8 cellular contexts compared by ENCODE assay signal in genomic region chr7:36389371-36390198, GRCh38. TPM values are rescaled to one million over a fixed set of nuclear protein-coding genes. Genes with fewer than 3 reads are reported as not detected.
DNase-seq lines count a peak whose midpoint lies in the region; ATAC-seq and TF ChIP-seq lines count a peak whose summit lies in the region.

ANLN (plus strand) TSS chr7:36389862; CDS start chr7:36390027, 165 bp downstream.

- H3K27me3 ChIP-seq in HUES64 (ENCODE audit: insufficient read depth, low read length) = no peaks in the 10 kb centered on the region

- H3K9me3 ChIP-seq in HUES64 (ENCODE audit: insufficient read depth, low read depth, low read length) (no peaks in the 10 kb centered on the region; the same call in 1 of the 2 replicates), OCI-LY7 (ENCODE audit: low read length) (peaks cover 6% of the 10 kb centered on the region; the same call in 1 of the 2 replicates), mucosa of descending colon (no peaks in the 10 kb centered on the region)

- H3K4me3 ChIP-seq in HUES64 (ENCODE audit: low read length) (peak within 1 kb of the TSS; percentile 88), OCI-LY7 (ENCODE audit: low read depth, low read length, poor library complexity, severe bottlenecking) (peak within 1 kb of the TSS; percentile 85), mucosa of descending colon (peak within 1 kb of the TSS; percentile 33)

- TF ChIP-seq CTCF in OCI-LY7 (conservative IDR thresholded peaks at IDR 0.05; ENCODE audit: low read length) (no peak), mucosa of descending colon (IDR thresholded peaks at IDR 0.05) (no peak)

- peak within 1 kb of the TSS; percentile 86 for H3K9ac ChIP-seq in HUES64 (ENCODE audit: low read depth, low read length)

- CTCF ChIA-PET in OCI-LY7 (lab: Charles Lee; ENCODE audit: unreplicated experiment) = interaction anchor here (1.6 kb wide), 1 partner anchor 22 kb away, joined by 4 read pairs; a partner anchor contains a TSS

- H3K79me2 ChIP-seq in OCI-LY7 (ENCODE audit: insufficient read depth, low read depth, low read length) = peaks cover 49% of the 10 kb centered on the region

- H3K4me1 ChIP-seq in HUES64 (ENCODE audit: insufficient read depth, low read length) (peaks cover 25% of the 10 kb centered on the region), OCI-LY7 (ENCODE audit: insufficient read depth, low read length, poor library complexity, severe bottlenecking) (peaks cover 32% of the 10 kb centered on the region), mucosa of descending colon (ENCODE audit: low read depth) (peaks cover 10% of the 10 kb centered on the region)

- H3K27ac ChIP-seq in HUES64 (ENCODE audit: low read depth, low read length) (peak within 1 kb of the TSS; percentile 98), OCI-LY7 (ENCODE audit: low read depth, low read length, poor library complexity, severe bottlenecking) (peak within 1 kb of the TSS; percentile 82), epithelial cell of prostate (peak within 1 kb of the TSS; percentile 74)

- no TSS peak for BruUV-seq in OCI-LY7 (replicated peaks; lab: Mats Ljungman, UMichigan)

- intact Hi-C loops in OCI-LY7 (cut with micrococcal nuclease; ENCODE audit: unreplicated experiment) (loop anchor here (2.0 to 10.0 kb wide), 2 partner anchors 237 to 695 kb away; partner anchors contain the start of genes EEPD1 and HERPUD2), mucosa of descending colon (cut with DNase I, micrococcal nuclease) (no loop called here)

- ATAC-seq in GM21447 (IDR thresholded peaks at IDR 0.05; ENCODE audit: unreplicated experiment) (peak; percentile 57), mucosa of descending colon (peak; percentile 97)

- peak within 1 kb of the TSS; percentile 86 for H3K4me2 ChIP-seq in OCI-LY7 (ENCODE audit: low read length)

- H3K36me3 ChIP-seq in HUES64 (ENCODE audit: insufficient read depth, low read length) = no peaks in the 10 kb centered on the region
- peaks cover 25% of the 10 kb centered on the region for H3K36me3 ChIP-seq in OCI-LY7 (ENCODE audit: insufficient read depth, low read length)
- no peaks in the 10 kb centered on the region for H3K36me3 ChIP-seq in mucosa of descending colon (ENCODE audit: low read depth)

- H2AFZ ChIP-seq in OCI-LY7 (ENCODE audit: low read length) = peak within 1 kb of the TSS; percentile 92

- WGBS in HUES64 = 3% methylated on average over 68 of the region's 68 CpGs

- POLR2A ChIA-PET in OCI-LY7 (lab: Charles Lee) = interaction anchor here (0.6 to 2.7 kb wide), 6 partner anchors 9 to 750 kb away, joined by 3 to 10 read pairs (median 3); a partner anchor contains a TSS

- peak; percentile 99 for DNase-seq in DMS 273 (lab: John Stamatoyannopoulos, UW; ENCODE audit: unreplicated experiment)
- peak; percentile 92 for DNase-seq in OCI-LY7 (ENCODE audit: low spot score)
- DNase-seq in activated T-cell treated with anti-CD3 and anti-CD28 coated beads for 4 hours = peak; percentile 77
- peak; percentile 84 for DNase-seq in epithelial cell of prostate (ENCODE audit: low read depth, low spot score)
- peak; percentile 92 to 96 (median 96) for DNase-seq in mucosa of descending colon
- peak; percentile 75 to 76 for DNase-seq in stimulated activated CD8-positive, alpha-beta memory T cell treated with anti-CD3 and anti-CD28 coated beads, Interleukin-2, amount 100 ng/mL, for 48 hours (ENCODE audit: low read depth in 2 of 2)

- H3K9me2 ChIP-seq in OCI-LY7 (ENCODE audit: insufficient read depth, low read length) = no peaks in the 10 kb centered on the region

- H4K20me1 ChIP-seq in OCI-LY7 (ENCODE audit: insufficient read depth, low read length) = peaks cover 13% of the 10 kb centered on the region

RNA-seq across cellular contexts. Expression of gene ANLN, which starts in this region (rescaled TPM):
- polyA plus RNA-seq in HUES64 (2013, experiment 1 of 2) = 56.0 TPM
- 62.8 TPM for polyA plus RNA-seq in HUES64 (2013, experiment 2 of 2)
- 47.3 and 56.5 TPM in 2 replicates for total RNA-seq in OCI-LY7 (2014; rRNA removed; shearing (Covaris generic))
- total RNA-seq in OCI-LY7 (2022) (71.0 and 77.7 TPM in 2 replicates), mucosa of descending colon (10 to 100 TPM in 1 of 3 donors, 1 to 10 TPM in 2; 3.8 to 23.7 (median 6.4) TPM)

Comparison
In these comparisons a context has a peak if more than half of its experiments do, and no peak if none do; other contexts are left out.
1. Peak in every context shown above with its lines: DNase-seq, ATAC-seq, H3K4me3 ChIP-seq and H3K27ac ChIP-seq.
2. H3K4me3 ChIP-seq: peak in every context shown above with its lines; median percentile 88 in HUES64; 85 in OCI-LY7; 33 in mucosa of descending colon.